In genomic region chr20:51712501-51713212, GRCh38 we compare ENCODE assay signal across 10 cellular contexts. TPM values are rescaled to one million over a fixed set of nuclear protein-coding genes. Genes with fewer than 3 reads are reported as not detected.
A peak's percentile ranks its signal among the peaks of the same experiment; 100 is the strongest.
DNase-seq lines count a peak whose midpoint lies in the region; ATAC-seq and TF ChIP-seq lines count a peak whose summit lies in the region.
"Had no signal": no experiment of that assay in that cellular context is flagged by ENCODE, and none has a peak within 500 bp of the region (broad histone marks: within the 10 kb centered on the region; RNA-seq: fewer than 3 reads in every experiment).

No MANE protein-coding gene starts in this region.

- in situ Hi-C loops in ACHN (cut with HindIII; ENCODE audit: low pct_ligation_motif_present, low pct_unique_long_range_greater_than_20kb, low sequenced_read_pairs), result no loop called here
- in situ Hi-C loops in brain microvascular endothelial cell (cut with HindIII; ENCODE audit: low pct_ligation_motif_present, low sequenced_read_pairs), result no loop called here

- TF ChIP-seq POLR2A in right lobe of liver (IDR thresholded peaks at IDR 0.05), result no peak

- no peaks in the 10 kb centered on the region for H3K27me3 ChIP-seq in brain microvascular endothelial cell (replicated peaks)
- no peaks in the 10 kb centered on the region for H3K27me3 ChIP-seq in right lobe of liver

- ATAC-seq in right lobe of liver (peak in 2 of 4 donors; percentile 14 to 35), HG03439 (IDR thresholded peaks at IDR 0.05; ENCODE audit: unreplicated experiment) (no peak), GM19035 (IDR thresholded peaks at IDR 0.05; ENCODE audit: unreplicated experiment) (no peak)

- WGBS in right lobe of liver (ENCODE audit: insufficient coverage, low coverage, low lambda C conversion rate, missing lambda C conversion rate), result 43% methylated on average over 5 of the region's 24 CpGs

- no peak overlapping the region for H3K4me3 ChIP-seq in brain microvascular endothelial cell (ENCODE audit: low read depth, low read length)
- H3K4me3 ChIP-seq in right lobe of liver, result no peak overlapping the region

- H3K4me1 ChIP-seq in right lobe of liver, result no peaks in the 10 kb centered on the region

- DNase-seq in ACHN (peak; percentile 25), HT1080 (ENCODE audit: low read depth) (peak; percentile 23), brain microvascular endothelial cell (peak; percentile 21), right lobe of liver (no peak), DMS79 (lab: John Stamatoyannopoulos, UW) (no peak), T-helper 1 cell (no peak)
- DNase-seq: activated CD4-positive, alpha-beta T cell treated with anti-CD3 and anti-CD28 coated beads, Interleukin-2, amount 10 ng/mL, durations not matched to agents 7 days and 5 days; NCI-H146 had no signal

- intact Hi-C loops in right lobe of liver (cut with DNase I), result no loop called here

- H3K27ac ChIP-seq in brain microvascular endothelial cell, result no peak overlapping the region
- no peak overlapping the region for H3K27ac ChIP-seq in right lobe of liver

- no peaks in the 10 kb centered on the region for H3K9me3 ChIP-seq in right lobe of liver

- H3K36me3 ChIP-seq in brain microvascular endothelial cell (replicated peaks) (no peaks in the 10 kb centered on the region), right lobe of liver (no peaks in the 10 kb centered on the region)

- TF ChIP-seq CTCF in brain microvascular endothelial cell (IDR thresholded peaks at IDR 0.05; ENCODE audit: low read depth, low read length, missing control alignments) (peak; percentile 83), right lobe of liver (IDR thresholded peaks at IDR 0.05) (peak in 3 of 4 donors; percentile 15 to 36 (median 17))

RNA-seq across cellular contexts. Expression of gene ATP9A, which starts 55.5 kb away (rescaled TPM):
- 2.4 and 3.0 TPM in 2 replicates for total RNA-seq in HT1080 (2014; rRNA removed; shearing (Covaris generic))
- 3.7 and 5.1 TPM in 2 replicates for polyA plus RNA-seq in HT1080 (2015; cell fraction: cytosol; rRNA removed)
- polyA plus RNA-seq in HT1080 (2015; cell fraction: nucleus; rRNA removed), result 6.7 and 7.1 TPM in 2 replicates
- total RNA-seq in right lobe of liver, result 10 to 100 TPM; 10.5 to 17.4 (median 13.0) TPM

Comparison
In these comparisons a context has a peak if more than half of its experiments do, and no peak if none do; other contexts are left out.
1. DNase-seq: peak in ACHN (single experiment), HT1080 (single experiment) and brain microvascular endothelial cell (single experiment); none in right lobe of liver (0 of 3), DMS79 (single experiment) and T-helper 1 cell (0 of 5).